In genomic region chr21:41164981-41165650, GRCh38 we compare ENCODE assay signal across 10 cellular contexts. TPM values are rescaled to one million over a fixed set of nuclear protein-coding genes. Genes with fewer than 3 reads are reported as not detected.
DNase-seq lines count a peak whose midpoint lies in the region; ATAC-seq and TF ChIP-seq lines count a peak whose summit lies in the region.
"Had no signal": no experiment of that assay in that cellular context is flagged by ENCODE, and none has a peak within 500 bp of the region (broad histone marks: within the 10 kb centered on the region; RNA-seq: fewer than 3 reads in every experiment).

No MANE protein-coding gene starts in this region.

- H3K4me3 ChIP-seq in LNCaP clone FGC (ENCODE audit: low read depth, low read length) (no peak overlapping the region), cardiac fibroblast (replicated peaks in 1 of 2; ENCODE audit: low read depth in 2 of 2, low read length in 2 of 2) (no peak overlapping the region)
- no peak overlapping the region for H3K4me3 ChIP-seq in effector memory CD4-positive, alpha-beta T cell (ENCODE audit: insufficient read depth, low read depth, low read length, poor library complexity, severe bottlenecking)
- H3K4me3 ChIP-seq: BLaER1 had no signal

- ATAC-seq in HG02759 (IDR thresholded peaks at IDR 0.05; ENCODE audit: unreplicated experiment), result no peak

- no peaks in the 10 kb centered on the region for H3K9me3 ChIP-seq in effector memory CD4-positive, alpha-beta T cell (ENCODE audit: control insufficient read depth, low read length)
- H3K9me3 ChIP-seq: BLaER1 had no signal

- H3K27me3 ChIP-seq in effector memory CD4-positive, alpha-beta T cell (replicated peaks; ENCODE audit: control insufficient read depth, insufficient read depth, low read length, poor library complexity, severe bottlenecking), result peaks cover 8% of the 10 kb centered on the region

- H3K27ac ChIP-seq in effector memory CD4-positive, alpha-beta T cell (ENCODE audit: insufficient read depth, low read length, poor library complexity, severe bottlenecking), result no peak overlapping the region
- H3K27ac ChIP-seq: BLaER1 had no signal

- TF ChIP-seq CTCF in LNCaP clone FGC (IDR thresholded peaks at IDR 0.05; ENCODE audit: control insufficient read depth, extremely low read depth, insufficient read depth), result no peak
- no peak for TF ChIP-seq CTCF in cardiac fibroblast (IDR thresholded peaks at IDR 0.05; ENCODE audit: low read depth, low read length)

- DNase-seq in AG08395 (ENCODE audit: low spot score) (peak; percentile 12), LNCaP clone FGC (ENCODE audit: low read depth) (peak; percentile 98), cardiac fibroblast (ENCODE audit: low read depth in 2 of 2) (peak; percentile 11 to 42), mucosa of gallbladder (ENCODE audit: low spot score) (peak; percentile 88), DMS114 treated with DMSO at 0.1 percent for 48 hours (lab: John Stamatoyannopoulos, UW; ENCODE audit: unreplicated experiment) (no peak)
- DNase-seq in effector memory CD4-positive, alpha-beta T cell, result no peak
- no peak for DNase-seq in activated CD4-positive, alpha-beta T cell treated with anti-CD3 and anti-CD28 coated beads for 4 hours
- DNase-seq: activated naive CD4-positive, alpha-beta T cell treated with anti-CD3 and anti-CD28 coated beads for 36 hours had no signal

- peaks cover 5% of the 10 kb centered on the region for H3K4me1 ChIP-seq in effector memory CD4-positive, alpha-beta T cell (ENCODE audit: control insufficient read depth, insufficient read depth, low read length, poor library complexity, severe bottlenecking)

- H3K36me3 ChIP-seq in effector memory CD4-positive, alpha-beta T cell (ENCODE audit: control insufficient read depth, insufficient read depth, low read length), result no peaks in the 10 kb centered on the region
- H3K36me3 ChIP-seq: BLaER1 had no signal

RNA-seq across cellular contexts. Expression of gene BACE2, which starts 2.8 kb away (rescaled TPM):
- total RNA-seq in mucosa of gallbladder, result 174 TPM

Comparison
In these comparisons a context has a peak if more than half of its experiments do, and no peak if none do; other contexts are left out.
1. DNase-seq: peak in AG08395 (single experiment), LNCaP clone FGC (single experiment), cardiac fibroblast (2 of 2) and mucosa of gallbladder (single experiment); none in DMS114 treated with DMSO at 0.1 percent for 48 hours (single experiment), effector memory CD4-positive, alpha-beta T cell (0 of 3) and activated CD4-positive, alpha-beta T cell treated with anti-CD3 and anti-CD28 coated beads for 4 hours (0 of 2).